ENCODE assay signal across 21 cellular contexts in the genomic region with DNA sequence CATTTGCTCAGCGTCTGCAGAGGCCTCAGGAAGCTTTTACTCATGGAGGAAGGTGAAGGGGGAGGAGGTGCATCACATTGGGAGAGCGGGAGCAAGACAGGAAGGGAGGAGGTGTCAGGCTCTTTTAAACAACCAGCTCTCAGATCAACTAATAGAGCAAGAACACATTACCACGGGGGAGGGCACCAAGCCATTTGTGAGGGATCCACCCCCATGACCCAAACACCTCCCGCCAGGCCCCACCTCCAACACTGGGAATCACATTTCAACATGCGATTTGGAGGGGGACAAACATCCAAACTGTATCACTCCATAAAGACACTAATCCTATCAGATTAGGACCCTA. TPM values are rescaled to one million over a fixed set of nuclear protein-coding genes. Genes with fewer than 3 reads are reported as not detected.
"Had no signal": no experiment of that assay in that cellular context is flagged by ENCODE, and none has a peak within 500 bp of the region (broad histone marks: within the 10 kb centered on the region; RNA-seq: fewer than 3 reads in every experiment).

No MANE protein-coding gene starts in this region.

- H3K27me3 ChIP-seq: dorsolateral prefrontal cortex, neural progenitor cell, right lobe of liver, transverse colon had no signal

- H3K4me1 ChIP-seq: heart left ventricle, neural progenitor cell, parathyroid adenoma, psoas muscle, right lobe of liver had no signal

- H2AFZ ChIP-seq: neural progenitor cell, parathyroid adenoma had no signal

- H3K27ac ChIP-seq: dorsolateral prefrontal cortex, heart left ventricle, neural progenitor cell, parathyroid adenoma, psoas muscle, right lobe of liver, thoracic aorta, transverse colon had no signal

- H3K9ac ChIP-seq: neural progenitor cell, parathyroid adenoma had no signal

- H3K36me3 Mint-ChIP-seq: neural progenitor cell had no signal

- H3K36me3 ChIP-seq: heart left ventricle, neural progenitor cell, right lobe of liver, thoracic aorta, transverse colon had no signal

- H3K4me2 ChIP-seq: neural progenitor cell had no signal

- H3K9me3 ChIP-seq: heart left ventricle, mucosa of descending colon, psoas muscle, right lobe of liver, thoracic aorta, transverse colon had no signal

- H3K27ac Mint-ChIP-seq: naive thymus-derived CD8-positive, alpha-beta T cell; neural progenitor cell; stimulated activated naive B cell treated with anti-CD40 and anti-IgM and Interleukin-4, amounts not matched to agents 10 μg/mL and 1 μg/mL and 100 μg/mL, for 72 hours had no signal

- ATAC-seq: heart left ventricle; mucosa of descending colon; naive thymus-derived CD8-positive, alpha-beta T cell; psoas muscle; stimulated activated naive B cell treated with anti-CD40 and anti-IgM and Interleukin-4, amounts not matched to agents 10 μg/mL and 1 μg/mL and 100 μg/mL, for 72 hours had no signal

- DNase-seq: cortex of kidney; dorsolateral prefrontal cortex; effector CD8-positive, alpha-beta T cell; hippocampal formation; kidney glomerular epithelial cell; mucosa of descending colon; naive thymus-derived CD8-positive, alpha-beta T cell; nucleus accumbens; psoas muscle; retina; right lobe of liver; stimulated activated CD4-positive, alpha-beta T cell treated with anti-CD3 and anti-CD28 coated beads, Interleukin-2, amount 100 ng/mL, for 24 hours; stimulated activated CD4-positive, alpha-beta T cell treated with anti-CD3 and anti-CD28 coated beads, Interleukin-4, amount 100 ng/mL, for 4 hours; stimulated activated naive B cell treated with anti-CD40 and anti-IgM and Interleukin-4, amounts not matched to agents 10 μg/mL and 1 μg/mL and 100 μg/mL, for 72 hours; stimulated activated naive CD8-positive, alpha-beta T cell treated with anti-CD3 and anti-CD28 coated beads, Interleukin-15, amount 100 ng/mL, for 72 hours; substantia nigra; transverse colon had no signal

- H3K79me2 ChIP-seq: parathyroid adenoma had no signal

- H3K4me3 ChIP-seq: dorsolateral prefrontal cortex, heart left ventricle, mucosa of descending colon, neural progenitor cell, psoas muscle, right lobe of liver, thoracic aorta, transverse colon had no signal

- H3K4me3 Mint-ChIP-seq: neural progenitor cell; stimulated activated naive B cell treated with anti-CD40 and anti-IgM and Interleukin-4, amounts not matched to agents 10 μg/mL and 1 μg/mL and 100 μg/mL, for 72 hours; stimulated activated naive CD8-positive, alpha-beta T cell treated with anti-CD3 and anti-CD28 coated beads, Interleukin-15, amount 100 ng/mL, for 72 hours had no signal

RNA-seq across cellular contexts. Expression of a gene that starts 18.9 kb away (rescaled TPM):
- total RNA-seq: naive thymus-derived CD8-positive, alpha-beta T cell had no signal
- polyA plus RNA-seq: naive thymus-derived CD8-positive, alpha-beta T cell had no signal
